ENCODE assay signal across 20 cellular contexts in the genomic region with DNA sequence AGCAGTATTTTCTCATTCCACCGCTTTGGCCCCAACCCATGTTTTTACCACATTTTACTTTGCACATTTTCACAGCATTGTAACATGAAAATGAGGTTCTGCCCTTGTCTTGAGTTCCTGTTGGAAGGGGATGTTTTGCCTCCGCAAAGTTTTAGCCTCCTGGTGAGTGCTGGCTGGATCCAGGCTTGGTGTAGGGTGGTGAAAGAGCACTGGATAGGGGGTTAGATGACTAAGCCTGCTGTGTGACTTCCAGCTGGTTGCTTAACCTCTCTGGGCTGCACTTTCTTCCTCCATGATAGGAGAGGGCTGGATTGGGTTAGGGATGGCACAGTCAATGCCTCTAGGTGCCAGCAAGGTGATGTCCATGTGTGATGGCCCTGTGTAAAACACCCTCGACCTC. TPM values are rescaled to one million over a fixed set of nuclear protein-coding genes. Genes with fewer than 3 reads are reported as not detected.
DNase-seq lines count a peak whose midpoint lies in the region; ATAC-seq and TF ChIP-seq lines count a peak whose summit lies in the region.
"Had no signal": no experiment of that assay in that cellular context is flagged by ENCODE, and none has a peak within 500 bp of the region (broad histone marks: within the 10 kb centered on the region; RNA-seq: fewer than 3 reads in every experiment).

No MANE protein-coding gene starts in this region.

- ATAC-seq in Right ventricle myocardium superior (ENCODE audit: poor library complexity): peak; percentile 38
- peak; percentile 8 for ATAC-seq in sciatic nerve
- ATAC-seq: activated CD4-positive, alpha-beta T cell treated with anti-CD3 and anti-CD28 coated beads for 36 hours had no signal

- TF ChIP-seq CTCF in ascending aorta (IDR thresholded peaks at IDR 0.05): no peak
- no peak for TF ChIP-seq CTCF in Calu3 (IDR thresholded peaks at IDR 0.05; ENCODE audit: unreplicated experiment)
- TF ChIP-seq CTCF in spleen (IDR thresholded peaks at IDR 0.05 in 8 of 11, conservative IDR thresholded peaks at IDR 0.05 in 3 of 11): no peak

- CTCF ChIA-PET in Calu3 (lab: Charles Lee): no interaction called here

- H3K27me3 Mint-ChIP-seq in Calu3 (ENCODE audit: unreplicated experiment): no peaks in the 10 kb centered on the region
- H3K27me3 Mint-ChIP-seq: activated naive CD8-positive, alpha-beta T cell treated with anti-CD3 and anti-CD28 coated beads, Interleukin-2, amount 10 ng/mL, durations not matched to agents 7 days and 5 days had no signal

- no TSS peak for BruUV-seq in Calu3 (replicated peaks; lab: Mats Ljungman, UMichigan)

- no peak overlapping the region for H3K27ac Mint-ChIP-seq in Calu3 (ENCODE audit: unreplicated experiment)
- H3K27ac Mint-ChIP-seq: activated CD4-positive, alpha-beta T cell treated with anti-CD3 and anti-CD28 coated beads for 36 hours; activated naive CD8-positive, alpha-beta T cell treated with anti-CD3 and anti-CD28 coated beads, Interleukin-2, amount 10 ng/mL, durations not matched to agents 7 days and 5 days; activated T-helper 2 cell treated with anti-CD3 and anti-CD28 coated beads, Interferon-gamma antibody, Interleukin-2, Interleukin-4, amounts not matched to agents 10 μg/mL and 5 μg/mL and 100 μg/mL, durations not matched to agents 14 hours and 24 hours and 36 hours; CD4-positive, CD25-positive, alpha-beta regulatory T cell had no signal

- H3K36me3 ChIP-seq in ascending aorta (no peaks in the 10 kb centered on the region), spleen (no peaks in the 10 kb centered on the region)
- H3K36me3 ChIP-seq: breast epithelium had no signal

- H3K27ac ChIP-seq in ascending aorta (peak overlapping the region; percentile 78 to 89), spleen (peak overlapping the region in 4 of 8 donors; percentile 8 to 63 (median 58))
- H3K27ac ChIP-seq: RWPE1 had no signal

- no peaks in the 10 kb centered on the region for H3K4me1 Mint-ChIP-seq in Calu3 (ENCODE audit: low read depth, unreplicated experiment)
- H3K4me1 Mint-ChIP-seq: activated CD4-positive, alpha-beta T cell treated with anti-CD3 and anti-CD28 coated beads for 36 hours; activated naive CD8-positive, alpha-beta T cell treated with anti-CD3 and anti-CD28 coated beads, Interleukin-2, amount 10 ng/mL, durations not matched to agents 7 days and 5 days had no signal

- TF ChIP-seq POLR2A in spleen (IDR thresholded peaks at IDR 0.05): no peak

- H3K9me3 ChIP-seq in ascending aorta: no peaks in the 10 kb centered on the region
- no peaks in the 10 kb centered on the region for H3K9me3 ChIP-seq in spleen
- H3K9me3 ChIP-seq: breast epithelium had no signal

- 86 to 93% (median 89%) methylated on average over 3 of the region's 3 CpGs for WGBS in spleen, 5 donors

- no peak overlapping the region for H3K4me3 Mint-ChIP-seq in Calu3 (ENCODE audit: low read depth, unreplicated experiment)
- H3K4me3 Mint-ChIP-seq: activated CD4-positive, alpha-beta T cell treated with anti-CD3 and anti-CD28 coated beads for 36 hours; activated naive CD8-positive, alpha-beta T cell treated with anti-CD3 and anti-CD28 coated beads, Interleukin-2, amount 10 ng/mL, durations not matched to agents 7 days and 5 days; CD4-positive, CD25-positive, alpha-beta regulatory T cell had no signal

- intact Hi-C loops in ascending aorta (cut with DNase I): loop anchor here (5.0 to 10.0 kb wide), 2 partner anchors 62 to 1284 kb away; partner anchors contain the start of gene STK32B
- intact Hi-C loops in Right ventricle myocardium superior (cut with DNase I): loop anchor here (10.0 kb wide), 1 partner anchor 154 kb away; no protein-coding TSS in a partner anchor
- intact Hi-C loops in sciatic nerve (cut with DNase I): no loop called here
- intact Hi-C loops in Calu3 (cut with micrococcal nuclease; ENCODE audit: unreplicated experiment): no loop called here
- intact Hi-C loops in spleen (cut with DNase I; ENCODE audit: low total_unique reads): loop anchor here (5.0 kb wide), 1 partner anchor 62 kb away; the partner anchor contains the start of gene STK32B

- no peak overlapping the region for H3K4me3 ChIP-seq in ascending aorta
- no peak overlapping the region for H3K4me3 ChIP-seq in spleen
- H3K4me3 ChIP-seq: breast epithelium had no signal

- DNase-seq in AG08395 (ENCODE audit: low spot score) (peak; percentile 33), ascending aorta (ENCODE audit: low spot score in 2 of 2) (no peak), Right ventricle myocardium superior (peak; percentile 51), sciatic nerve (ENCODE audit: low spot score) (no peak), Calu3 (no peak), KG1 (lab: John Stamatoyannopoulos, UW) (no peak), ureter (ENCODE audit: low spot score) (no peak), spleen (no peak)
- DNase-seq: activated CD4-positive, alpha-beta T cell treated with anti-CD3 and anti-CD28 coated beads for 36 hours; activated naive CD8-positive, alpha-beta T cell treated with anti-CD3 and anti-CD28 coated beads, Interleukin-2, amount 10 ng/mL, durations not matched to agents 7 days and 5 days; CD4-positive, CD25-positive, alpha-beta regulatory T cell; DMS79; NCI-H1105; NCI-H2107; NCI-H524; stimulated activated naive CD4-positive, alpha-beta T cell; SW 1271 had no signal

- H3K9me3 Mint-ChIP-seq in Calu3 (ENCODE audit: low read depth, unreplicated experiment): peaks cover 3% of the 10 kb centered on the region
- H3K9me3 Mint-ChIP-seq: activated naive CD8-positive, alpha-beta T cell treated with anti-CD3 and anti-CD28 coated beads, Interleukin-2, amount 10 ng/mL, durations not matched to agents 7 days and 5 days; activated T-helper 2 cell treated with anti-CD3 and anti-CD28 coated beads, Interferon-gamma antibody, Interleukin-2, Interleukin-4, amounts not matched to agents 10 μg/mL and 5 μg/mL and 100 μg/mL, durations not matched to agents 14 hours and 24 hours and 36 hours had no signal

- no peaks in the 10 kb centered on the region for H3K27me3 ChIP-seq in ascending aorta
- peaks cover 0 to 20% (median 0%) of the 10 kb centered on the region in 7 donors for H3K27me3 ChIP-seq in spleen (replicated peaks in 1 of 7)

- peaks cover 3 to 7% of the 10 kb centered on the region in 2 donors for H3K4me1 ChIP-seq in ascending aorta
- peaks cover 0 to 15% (median 7%) of the 10 kb centered on the region in 6 donors for H3K4me1 ChIP-seq in spleen
- H3K4me1 ChIP-seq: breast epithelium had no signal

- no peaks in the 10 kb centered on the region for H3K36me3 Mint-ChIP-seq in Calu3 (ENCODE audit: insufficient read depth, unreplicated experiment)
- H3K36me3 Mint-ChIP-seq: activated naive CD8-positive, alpha-beta T cell treated with anti-CD3 and anti-CD28 coated beads, Interleukin-2, amount 10 ng/mL, durations not matched to agents 7 days and 5 days; CD4-positive, CD25-positive, alpha-beta regulatory T cell had no signal

RNA-seq across cellular contexts. Expression of gene CYTL1, which starts 28.9 kb away (rescaled TPM):
- total RNA-seq in ascending aorta (0.85 TPM), Right ventricle myocardium superior (not detected), sciatic nerve (8.3 TPM), Calu3 (2022) (not detected in 2 replicates), ureter (3.0 TPM), spleen (1 to 10 TPM in 4 of 7 donors, not detected in 3; 1.1 to 1.4 (median 1.2) TPM)
- polyA plus RNA-seq in spleen: under 1 TPM; 0.22 to 0.30 (median 0.30) TPM
- total RNA-seq: activated CD4-positive, alpha-beta T cell treated with anti-CD3 and anti-CD28 coated beads for 36 hours; activated naive CD8-positive, alpha-beta T cell treated with anti-CD3 and anti-CD28 coated beads, Interleukin-2, amount 10 ng/mL, durations not matched to agents 7 days and 5 days; activated T-helper 2 cell treated with anti-CD3 and anti-CD28 coated beads, Interferon-gamma antibody, Interleukin-2, Interleukin-4, amounts not matched to agents 10 μg/mL and 5 μg/mL and 100 μg/mL, durations not matched to agents 14 hours and 24 hours and 36 hours had no signal
- polyA plus RNA-seq: CD4-positive, CD25-positive, alpha-beta regulatory T cell had no signal

Comparison
In these comparisons a context has a peak if more than half of its experiments do, and no peak if none do; other contexts are left out.
1. DNase-seq: peak in AG08395 (single experiment) and Right ventricle myocardium superior (single experiment); none in ascending aorta (0 of 2), sciatic nerve (single experiment), Calu3 (single experiment), KG1 (single experiment), ureter (single experiment) and spleen (single experiment).
2. intact Hi-C loops: an anchor here in ascending aorta (5.0 to 10.0 kb wide), Right ventricle myocardium superior (10.0 kb wide) and spleen (5.0 kb wide); none called in sciatic nerve and Calu3.